ENCODE assay signal across 8 cellular contexts in genomic region chr7:71566991-71567390, GRCh38.
"Had no signal": no experiment of that assay in that cellular context is flagged by ENCODE, and none has a peak within 500 bp of the region (broad histone marks: within the 10 kb centered on the region; RNA-seq: fewer than 3 reads in every experiment).

No MANE protein-coding gene starts in this region.

- H3K27ac Mint-ChIP-seq: IgD-negative memory B cell had no signal

- H2AFZ ChIP-seq: GM23248 had no signal

- ATAC-seq: HepG2 had no signal

- DNase-seq: GM23248, GOT3, H7, HCEC 1CT, KBM-7 had no signal

- H3K9ac ChIP-seq: GM23248 had no signal

- H3K27ac ChIP-seq: GM23248, HL-60 had no signal

- H3K27me3 Mint-ChIP-seq: IgD-negative memory B cell had no signal

- H3K4me1 Mint-ChIP-seq: IgD-negative memory B cell had no signal
